1 cellular context compared by ENCODE assay signal in the genomic region with DNA sequence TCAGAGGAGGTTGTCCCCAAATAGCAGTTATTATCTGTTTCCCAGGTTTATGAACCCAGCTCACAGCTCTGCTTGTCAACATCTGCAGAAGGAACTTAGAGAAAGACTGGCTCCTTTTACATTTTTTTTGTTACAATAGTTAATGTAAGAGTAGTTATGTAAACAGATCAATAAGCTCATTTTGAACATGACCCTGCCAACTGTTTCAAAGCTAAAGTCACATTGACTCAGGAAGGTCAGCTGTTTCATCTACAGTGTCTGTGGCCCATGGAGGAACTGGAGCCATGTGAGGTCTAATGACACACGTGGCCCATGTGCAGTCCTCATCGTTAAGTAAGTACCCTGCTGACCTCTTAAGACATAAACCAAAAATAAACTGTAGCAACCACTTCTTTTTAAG.
TF ChIP-seq lines count a peak whose summit lies in the region.

No MANE protein-coding gene starts in this region.

TF ChIP-seq in IMR-90, 13 proteins besides CTCF, POLR2A, EP300 and RAD21:
- no peak for TF ChIP-seq FOS (IDR thresholded peaks at IDR 0.05; ENCODE audit: low read depth, low read length)
- TF ChIP-seq SMC3 (IDR thresholded peaks at IDR 0.05; ENCODE audit: low read depth, low read length): no peak
- no peak for TF ChIP-seq MAZ (IDR thresholded peaks at IDR 0.05; ENCODE audit: borderline replicate concordance, low read depth, low read length)
- TF ChIP-seq CHD1 (IDR thresholded peaks at IDR 0.05; ENCODE audit: low read depth, low read length): no peak
- TF ChIP-seq, protein P1, sequence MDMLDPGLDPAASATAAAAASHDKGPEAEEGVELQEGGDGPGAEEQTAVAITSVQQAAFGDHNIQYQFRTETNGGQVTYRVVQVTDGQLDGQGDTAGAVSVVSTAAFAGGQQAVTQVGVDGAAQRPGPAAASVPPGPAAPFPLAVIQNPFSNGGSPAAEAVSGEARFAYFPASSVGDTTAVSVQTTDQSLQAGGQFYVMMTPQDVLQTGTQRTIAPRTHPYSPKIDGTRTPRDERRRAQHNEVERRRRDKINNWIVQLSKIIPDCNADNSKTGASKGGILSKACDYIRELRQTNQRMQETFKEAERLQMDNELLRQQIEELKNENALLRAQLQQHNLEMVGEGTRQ (IDR thresholded peaks at IDR 0.05; ENCODE audit: low read depth, low read length): no peak
- TF ChIP-seq, protein P2, sequence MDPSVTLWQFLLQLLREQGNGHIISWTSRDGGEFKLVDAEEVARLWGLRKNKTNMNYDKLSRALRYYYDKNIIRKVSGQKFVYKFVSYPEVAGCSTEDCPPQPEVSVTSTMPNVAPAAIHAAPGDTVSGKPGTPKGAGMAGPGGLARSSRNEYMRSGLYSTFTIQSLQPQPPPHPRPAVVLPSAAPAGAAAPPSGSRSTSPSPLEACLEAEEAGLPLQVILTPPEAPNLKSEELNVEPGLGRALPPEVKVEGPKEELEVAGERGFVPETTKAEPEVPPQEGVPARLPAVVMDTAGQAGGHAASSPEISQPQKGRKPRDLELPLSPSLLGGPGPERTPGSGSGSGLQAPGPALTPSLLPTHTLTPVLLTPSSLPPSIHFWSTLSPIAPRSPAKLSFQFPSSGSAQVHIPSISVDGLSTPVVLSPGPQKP (IDR thresholded peaks at IDR 0.05; ENCODE audit: borderline replicate concordance, low read depth, low read length): no peak
- TF ChIP-seq CEBPB (IDR thresholded peaks at IDR 0.05; ENCODE audit: low read depth, low read length): no peak
- no peak for TF ChIP-seq MAFK (IDR thresholded peaks at IDR 0.05; ENCODE audit: low read depth, low read length)
- TF ChIP-seq MXI1 (IDR thresholded peaks at IDR 0.05; ENCODE audit: borderline replicate concordance, low read depth, low read length): no peak
- TF ChIP-seq BHLHE40 (IDR thresholded peaks at IDR 0.05; ENCODE audit: low read depth, low read length): no peak
- TF ChIP-seq NFE2L2 (IDR thresholded peaks at IDR 0.05; ENCODE audit: low read depth, low read length): no peak
- no peak for TF ChIP-seq RCOR1 (IDR thresholded peaks at IDR 0.05; ENCODE audit: insufficient replicate concordance, low read length)
- TF ChIP-seq RFX5 (IDR thresholded peaks at IDR 0.05; ENCODE audit: low read depth, low read length): no peak
